ENCODE assay signal across 19 cellular contexts in the genomic region with DNA sequence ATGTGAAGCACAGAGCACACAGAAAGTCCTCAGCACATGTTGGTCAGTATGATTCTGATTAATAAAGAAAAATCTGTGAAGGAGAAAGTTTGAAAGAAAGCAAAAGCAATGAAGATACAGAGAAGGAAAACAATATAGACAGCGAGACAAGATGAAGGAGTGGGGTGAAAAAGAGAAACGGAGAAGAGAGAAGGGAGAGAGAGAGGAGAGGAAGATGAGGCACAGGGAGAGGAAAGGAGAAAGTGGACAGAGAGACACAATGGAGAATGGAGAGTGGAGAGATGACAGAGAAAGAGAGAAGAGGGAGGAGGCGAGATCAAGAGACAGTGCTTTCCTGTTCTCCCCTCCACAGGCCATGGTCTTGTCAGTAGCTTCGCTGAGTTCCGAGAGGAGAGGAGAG. TPM values are rescaled to one million over a fixed set of nuclear protein-coding genes. Genes with fewer than 3 reads are reported as not detected.
DNase-seq lines count a peak whose midpoint lies in the region; ATAC-seq and TF ChIP-seq lines count a peak whose summit lies in the region.
"Had no signal": no experiment of that assay in that cellular context is flagged by ENCODE, and none has a peak within 500 bp of the region (broad histone marks: within the 10 kb centered on the region; RNA-seq: fewer than 3 reads in every experiment).

No MANE protein-coding gene starts in this region.

- CTCF ChIA-PET in activated CD4-positive, alpha-beta T cell treated with anti-CD3 and anti-CD28 coated beads, Interleukin-2, amount 10 ng/mL, durations not matched to agents 7 days and 5 days (lab: Charles Lee), result interaction anchor here (0.6 kb wide), 1 partner anchor 175 kb away, joined by 3 read pairs; no protein-coding TSS in a partner anchor

- DNase-seq in activated CD4-positive, alpha-beta T cell treated with anti-CD3 and anti-CD28 coated beads, Interleukin-2, amount 10 ng/mL, durations not matched to agents 7 days and 5 days, result no peak
- DNase-seq in activated CD4-positive, alpha-beta T cell treated with anti-CD3 and anti-CD28 coated beads for 48 hours, result no peak
- DNase-seq in activated naive CD4-positive, alpha-beta T cell treated with anti-CD3 and anti-CD28 coated beads, Interleukin-2, amount 50 U/mL, for 72 hours (ENCODE audit: low spot score in 2 of 2), result no peak
- no peak for DNase-seq in activated naive CD4-positive, alpha-beta T cell treated with anti-CD3 and anti-CD28 coated beads, Interleukin-2, amount 50 U/mL, for 16 hours
- no peak for DNase-seq in central memory CD8-positive, alpha-beta T cell (ENCODE audit: low spot score in 2 of 2)
- no peak for DNase-seq in right atrium auricular region (ENCODE audit: low spot score)
- DNase-seq in A172 (ENCODE audit: low spot score), result no peak
- DNase-seq: CD4-positive, CD25-positive, alpha-beta regulatory T cell; EL; GF-D8; IMR-90; NCI-H1105; NCI-H2029 treated with DMSO at 0.1 percent for 48 hours; NCI-H226; NCI-H510A treated with DMSO at 0.1 percent for 48 hours; NCI-H748 treated with DMSO at 0.1 percent for 48 hours; NK-92 treated with Interleukin-12 subunit alpha and Interleukin-12 subunit beta, amount 100 ng/mL, for 24 hours had no signal

- H3K4me1 ChIP-seq in right atrium auricular region, result peaks cover 0 to 17% of the 10 kb centered on the region in 2 donors

- peaks cover 28% of the 10 kb centered on the region for H3K4me1 Mint-ChIP-seq in activated CD4-positive, alpha-beta T cell treated with anti-CD3 and anti-CD28 coated beads, Interleukin-2, amount 10 ng/mL, durations not matched to agents 7 days and 5 days
- H3K4me1 Mint-ChIP-seq in central memory CD8-positive, alpha-beta T cell, result peaks cover 10% of the 10 kb centered on the region

- H3K9me3 ChIP-seq in right atrium auricular region, result no peaks in the 10 kb centered on the region

- H3K27ac Mint-ChIP-seq in activated CD4-positive, alpha-beta T cell treated with anti-CD3 and anti-CD28 coated beads, Interleukin-2, amount 10 ng/mL, durations not matched to agents 7 days and 5 days, result peak overlapping the region; percentile 83
- H3K27ac Mint-ChIP-seq in activated naive CD4-positive, alpha-beta T cell treated with anti-CD3 and anti-CD28 coated beads, Interleukin-2, amount 50 U/mL, for 72 hours, result peak overlapping the region; percentile 48
- H3K27ac Mint-ChIP-seq in central memory CD8-positive, alpha-beta T cell (ENCODE audit: low read depth), result peak overlapping the region; percentile 16
- H3K27ac Mint-ChIP-seq: CD4-positive, CD25-positive, alpha-beta regulatory T cell had no signal

- H3K27me3 Mint-ChIP-seq in activated CD4-positive, alpha-beta T cell treated with anti-CD3 and anti-CD28 coated beads, Interleukin-2, amount 10 ng/mL, durations not matched to agents 7 days and 5 days, result no peaks in the 10 kb centered on the region
- H3K27me3 Mint-ChIP-seq in central memory CD8-positive, alpha-beta T cell, result no peaks in the 10 kb centered on the region

- no peak overlapping the region for H3K4me3 ChIP-seq in right atrium auricular region

- H3K27ac ChIP-seq in right atrium auricular region, result no peak overlapping the region
- H3K27ac ChIP-seq: RWPE1 had no signal

- no peak overlapping the region for H3K4me3 Mint-ChIP-seq in activated CD4-positive, alpha-beta T cell treated with anti-CD3 and anti-CD28 coated beads, Interleukin-2, amount 10 ng/mL, durations not matched to agents 7 days and 5 days
- H3K4me3 Mint-ChIP-seq in central memory CD8-positive, alpha-beta T cell, result no peak overlapping the region
- H3K4me3 Mint-ChIP-seq: CD4-positive, CD25-positive, alpha-beta regulatory T cell had no signal

- POLR2A ChIA-PET in activated CD4-positive, alpha-beta T cell treated with anti-CD3 and anti-CD28 coated beads, Interleukin-2, amount 10 ng/mL, durations not matched to agents 7 days and 5 days (lab: Charles Lee), result no interaction called here

- peaks cover 36% of the 10 kb centered on the region for H3K36me3 Mint-ChIP-seq in activated CD4-positive, alpha-beta T cell treated with anti-CD3 and anti-CD28 coated beads, Interleukin-2, amount 10 ng/mL, durations not matched to agents 7 days and 5 days (ENCODE audit: low read depth)
- H3K36me3 Mint-ChIP-seq in activated naive CD4-positive, alpha-beta T cell treated with anti-CD3 and anti-CD28 coated beads, Interleukin-2, amount 50 U/mL, for 72 hours, result peaks cover 0 to 8% of the 10 kb centered on the region in 2 donors
- H3K36me3 Mint-ChIP-seq in central memory CD8-positive, alpha-beta T cell (ENCODE audit: insufficient read depth), result peaks cover 35% of the 10 kb centered on the region

- no peaks in the 10 kb centered on the region for H3K36me3 ChIP-seq in right atrium auricular region

- no peaks in the 10 kb centered on the region for H3K9me3 Mint-ChIP-seq in activated CD4-positive, alpha-beta T cell treated with anti-CD3 and anti-CD28 coated beads, Interleukin-2, amount 10 ng/mL, durations not matched to agents 7 days and 5 days
- H3K9me3 Mint-ChIP-seq in activated naive CD4-positive, alpha-beta T cell treated with anti-CD3 and anti-CD28 coated beads, Interleukin-2, amount 50 U/mL, for 72 hours, result no peaks in the 10 kb centered on the region
- no peaks in the 10 kb centered on the region for H3K9me3 Mint-ChIP-seq in central memory CD8-positive, alpha-beta T cell

- H3K27me3 ChIP-seq in right atrium auricular region, result no peaks in the 10 kb centered on the region

- no peak for ATAC-seq in activated naive CD4-positive, alpha-beta T cell treated with anti-CD3 and anti-CD28 coated beads, Interleukin-2, amount 50 U/mL, for 72 hours
- no peak for ATAC-seq in central memory CD8-positive, alpha-beta T cell (replicated peaks; ENCODE audit: extremely low read depth, poor library complexity, severe bottlenecking)
- ATAC-seq: HCT116 had no signal

- TF ChIP-seq CTCF in right atrium auricular region (IDR thresholded peaks at IDR 0.05), result no peak

RNA-seq across cellular contexts. Expression of a gene that starts 3.9 kb away (rescaled TPM):
- 1 to 10 TPM; 2.9 to 3.6 TPM for total RNA-seq in activated CD4-positive, alpha-beta T cell treated with anti-CD3 and anti-CD28 coated beads, Interleukin-2, amount 10 ng/mL, durations not matched to agents 7 days and 5 days
- total RNA-seq in activated naive CD4-positive, alpha-beta T cell treated with anti-CD3 and anti-CD28 coated beads, Interleukin-2, amount 50 U/mL, for 72 hours, result 10 to 100 TPM in 1 of 2 donors, 1 to 10 TPM in 1; 4.9 to 15.5 TPM
- 1 to 10 TPM; 1.3 to 1.5 TPM for total RNA-seq in right atrium auricular region
- 0.67 and 0.91 TPM in 2 replicates for total RNA-seq in A172 (2014; rRNA removed; shearing (Covaris generic))

RNA-seq across cellular contexts. Expression of a gene that starts 18.1 kb away (rescaled TPM):
- total RNA-seq in activated CD4-positive, alpha-beta T cell treated with anti-CD3 and anti-CD28 coated beads, Interleukin-2, amount 10 ng/mL, durations not matched to agents 7 days and 5 days, result 10 to 100 TPM; 49.0 to 54.1 TPM
- 10 to 100 TPM; 76.8 to 82.4 TPM for total RNA-seq in activated naive CD4-positive, alpha-beta T cell treated with anti-CD3 and anti-CD28 coated beads, Interleukin-2, amount 50 U/mL, for 72 hours
- total RNA-seq in right atrium auricular region, result 10 to 100 TPM; 15.4 to 23.9 TPM
- 26.4 and 31.5 TPM in 2 replicates for total RNA-seq in A172 (2014; rRNA removed; shearing (Covaris generic))

RNA-seq across cellular contexts. Expression of a gene that starts 26.5 kb away (rescaled TPM):
- 10 to 100 TPM; 73.2 to 91.2 TPM for total RNA-seq in activated CD4-positive, alpha-beta T cell treated with anti-CD3 and anti-CD28 coated beads, Interleukin-2, amount 10 ng/mL, durations not matched to agents 7 days and 5 days
- total RNA-seq in activated naive CD4-positive, alpha-beta T cell treated with anti-CD3 and anti-CD28 coated beads, Interleukin-2, amount 50 U/mL, for 72 hours, result 100 to 1,000 TPM in 1 of 2 donors, 10 to 100 TPM in 1; 92.3 to 140 TPM
- total RNA-seq in right atrium auricular region, result 10 to 100 TPM in 1 of 2 donors, 1 to 10 TPM in 1; 9.6 to 16.0 TPM
- total RNA-seq in A172 (2014; rRNA removed; shearing (Covaris generic)), result 15.9 and 18.3 TPM in 2 replicates

RNA-seq across cellular contexts. Expression of a gene that starts 56.7 kb away (rescaled TPM):
- 100 to 1,000 TPM; 152 to 154 TPM for total RNA-seq in activated CD4-positive, alpha-beta T cell treated with anti-CD3 and anti-CD28 coated beads, Interleukin-2, amount 10 ng/mL, durations not matched to agents 7 days and 5 days
- total RNA-seq in activated naive CD4-positive, alpha-beta T cell treated with anti-CD3 and anti-CD28 coated beads, Interleukin-2, amount 50 U/mL, for 72 hours, result 100 to 1,000 TPM; 264 to 357 TPM
- total RNA-seq in right atrium auricular region, result 1 to 10 TPM; 5.4 to 9.1 TPM
- 0.59 and 0.74 TPM in 2 replicates for total RNA-seq in A172 (2014; rRNA removed; shearing (Covaris generic))

Comparison
In these comparisons a context has a peak if more than half of its experiments do, and no peak if none do; other contexts are left out.
1. H3K27ac Mint-ChIP-seq: peak in every context shown above with its lines; median percentile 83 in activated CD4-positive, alpha-beta T cell treated with anti-CD3 and anti-CD28 coated beads, Interleukin-2, amount 10 ng/mL, durations not matched to agents 7 days and 5 days; 48 in activated naive CD4-positive, alpha-beta T cell treated with anti-CD3 and anti-CD28 coated beads, Interleukin-2, amount 50 U/mL, for 72 hours; 16 in central memory CD8-positive, alpha-beta T cell.